Comparison of ENCODE assay signal across 8 cellular contexts in genomic region chr11:72223615-72224586, GRCh38. TPM values are rescaled to one million over a fixed set of nuclear protein-coding genes. Genes with fewer than 3 reads are reported as not detected.
DNase-seq lines count a peak whose midpoint lies in the region; ATAC-seq, FAIRE-seq and TF ChIP-seq lines count a peak whose summit lies in the region.

No MANE protein-coding gene starts in this region.

- no peaks in the 10 kb centered on the region for H3K27me3 ChIP-seq in left lung

- peak; percentile 79 for ATAC-seq in left lung

- FAIRE-seq in H54 (lab: Jason Lieb, UNC), result no peak

- no peaks in the 10 kb centered on the region for H3K9me3 ChIP-seq in left lung

- intact Hi-C loops in left lung (cut with DNase I), result no loop called here

- no peak for TF ChIP-seq CTCF in GM10266 (IDR thresholded peaks at IDR 0.05; ENCODE audit: control insufficient read depth, insufficient read depth, low read depth, missing control alignments)
- no peak for TF ChIP-seq CTCF in VCaP (conservative IDR thresholded peaks at IDR 0.05)
- no peak for TF ChIP-seq CTCF in choroid plexus epithelial cell (conservative IDR thresholded peaks at IDR 0.05; ENCODE audit: low read depth, low read length)
- no peak for TF ChIP-seq CTCF in left lung (IDR thresholded peaks at IDR 0.05)

- peak; percentile 40 for TF ChIP-seq POLR2A in H54 (IDR thresholded peaks at IDR 0.05; ENCODE audit: low read depth, low read length)

- H3K27ac ChIP-seq in VCaP (peak overlapping the region; percentile 95), left lung (peak overlapping the region; percentile 97 to 98)

- DNase-seq in GM10266 (ENCODE audit: extremely low spot score) (peak; percentile 83), H54 (ENCODE audit: insufficient read length, low spot score) (no peak), LHCN-M2 (ENCODE audit: low read depth) (peak; percentile 44), choroid plexus epithelial cell (ENCODE audit: low read depth) (peak; percentile 76), left lung (peak; percentile 80 to 94), GOT3 (lab: John Stamatoyannopoulos, UW) (no peak)
- peak; percentile 58 for DNase-seq in stimulated activated CD4-positive, alpha-beta T cell treated with anti-CD3 and anti-CD28 coated beads, Interleukin-4, amount 100 ng/mL, for 24 hours

- H3K36me3 ChIP-seq in left lung, result peaks cover 0 to 23% of the 10 kb centered on the region in 2 donors

- H3K4me3 ChIP-seq in choroid plexus epithelial cell (ENCODE audit: low read depth, low read length) (peak overlapping the region; percentile 82), left lung (peak overlapping the region; percentile 81 to 88)

- peaks cover 13 to 44% of the 10 kb centered on the region in 2 donors for H3K4me1 ChIP-seq in left lung

RNA-seq across cellular contexts. Expression of gene INPPL1, which starts 0.7 kb away (rescaled TPM):
- total RNA-seq in LHCN-M2 (2014; rRNA removed), result 72.8 and 140 TPM in 2 replicates
- 62.4 TPM for polyA plus RNA-seq in LHCN-M2 (2012)
- 100 to 1,000 TPM; 159 to 201 TPM for total RNA-seq in left lung

RNA-seq across cellular contexts. Expression of gene FOLR2, which starts 7.3 kb away (rescaled TPM):
- total RNA-seq in LHCN-M2 (2014; rRNA removed) (not detected in 2 replicates), left lung (10 to 100 TPM; 20.9 to 50.2 TPM)
- not detected for polyA plus RNA-seq in LHCN-M2 (2012)

RNA-seq across cellular contexts. Expression of gene PHOX2A, which starts 20.1 kb away (rescaled TPM):
- total RNA-seq in LHCN-M2 (2014; rRNA removed), result not detected in 2 replicates
- polyA plus RNA-seq in LHCN-M2 (2012), result not detected
- total RNA-seq in left lung, result not detected

RNA-seq across cellular contexts. Expression of gene FOLR1, which starts 32.0 kb away (rescaled TPM):
- 0.17 TPM in 1 of 2 replicates, not detected in the other for total RNA-seq in LHCN-M2 (2014; rRNA removed)
- 0.61 TPM for polyA plus RNA-seq in LHCN-M2 (2012)
- 100 to 1,000 TPM in 1 of 2 donors, 10 to 100 TPM in 1; 80.8 to 409 TPM for total RNA-seq in left lung

Comparison
In these comparisons a context has a peak if more than half of its experiments do, and no peak if none do; other contexts are left out.
1. DNase-seq: peak in GM10266 (single experiment), LHCN-M2 (single experiment), choroid plexus epithelial cell (single experiment), left lung (2 of 2) and stimulated activated CD4-positive, alpha-beta T cell treated with anti-CD3 and anti-CD28 coated beads, Interleukin-4, amount 100 ng/mL, for 24 hours (single experiment); none in H54 (single experiment) and GOT3 (single experiment).
2. RNA of gene FOLR2, which starts 7.3 kb away (total RNA-seq): 20.9 to 50.2 TPM in left lung; not detected in LHCN-M2; every median in the first group is over 10 times any median in the second.